ENCODE assay signal across 9 cellular contexts in the genomic region with DNA sequence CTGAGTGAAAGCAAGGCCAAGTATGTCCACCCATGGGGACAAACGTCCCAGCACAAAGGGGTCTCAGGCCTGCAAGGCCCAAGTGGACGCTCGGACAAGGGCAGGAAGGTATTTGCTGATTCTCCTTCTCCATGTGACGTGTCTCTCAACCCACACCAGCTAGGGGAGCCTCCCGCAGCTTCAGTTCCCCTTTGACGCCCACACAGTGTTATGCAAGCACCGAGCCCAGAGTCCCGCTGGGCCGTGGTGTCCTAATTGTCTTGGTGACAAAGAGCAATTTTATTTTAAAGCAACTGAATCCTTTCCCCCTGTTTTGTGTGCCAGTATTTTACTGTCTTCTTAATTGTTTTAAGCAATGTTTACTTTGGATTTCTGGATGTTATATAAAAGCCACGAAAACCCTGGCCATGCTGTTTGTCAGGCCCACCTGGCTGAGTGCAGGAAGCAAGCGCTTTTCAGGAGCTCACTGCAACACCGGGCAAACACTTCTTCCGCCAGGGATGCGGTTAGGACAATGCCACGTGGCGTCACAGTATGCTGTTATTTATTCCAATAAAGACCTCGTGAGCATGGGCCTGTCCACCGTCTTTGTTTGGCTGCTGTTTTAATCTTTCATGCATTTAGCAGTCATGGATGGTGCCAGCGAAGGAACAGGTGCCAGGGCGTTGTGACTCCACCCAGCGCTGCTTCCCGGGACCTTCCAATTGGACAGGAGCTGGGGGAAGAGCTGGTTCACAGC. TPM values are rescaled to one million over a fixed set of nuclear protein-coding genes. Genes with fewer than 3 reads are reported as not detected.
A peak's percentile ranks its signal among the peaks of the same experiment; 100 is the strongest.
DNase-seq lines count a peak whose midpoint lies in the region; ATAC-seq, FAIRE-seq and TF ChIP-seq lines count a peak whose summit lies in the region.
"Had no signal": no experiment of that assay in that cellular context is flagged by ENCODE, and none has a peak within 500 bp of the region (broad histone marks: within the 10 kb centered on the region; RNA-seq: fewer than 3 reads in every experiment).

No MANE protein-coding gene starts in this region.

- TF ChIP-seq CTCF in NB4 (IDR thresholded peaks at IDR 0.05; ENCODE audit: low read depth, low read length): no peak

- no peak for FAIRE-seq in HTR-8/SVneo (lab: Jason Lieb, UNC)

- DNase-seq in NCI-H1092 treated with DMSO at 0.1 percent for 48 hours (lab: John Stamatoyannopoulos, UW) (peak; percentile 4), NCI-H1092 (lab: John Stamatoyannopoulos, UW) (no peak), NB4 (ENCODE audit: low read depth) (peak; percentile 97), cerebellum (ENCODE audit: low spot score) (peak; percentile 20), nucleus accumbens (lab: John Stamatoyannopoulos, UW) (peak in 37 of 56 donors; percentile 2 to 68 (median 26)), HTR-8/SVneo (ENCODE audit: insufficient read length, low spot score) (no peak)
- DNase-seq in activated CD4-positive, CD25-positive, alpha-beta regulatory T cell (lab: John Stamatoyannopoulos, UW): no peak

- TF ChIP-seq POLR2A in NB4 (IDR thresholded peaks at IDR 0.05; ENCODE audit: extremely low read depth, insufficient read length): no peak

- H3K4me3 ChIP-seq in NB4 (ENCODE audit: low read depth, low read length): peak overlapping the region; percentile 72

- no peak for ATAC-seq in GM21360 (IDR thresholded peaks at IDR 0.05; ENCODE audit: unreplicated experiment)

RNA-seq across cellular contexts. Expression of gene PARVG, which starts 8.2 kb away (rescaled TPM):
- 1.9 TPM for total RNA-seq in cerebellum
- total RNA-seq: LHCN-M2 had no signal

Comparison
In these comparisons a context has a peak if more than half of its experiments do, and no peak if none do; other contexts are left out.
1. DNase-seq: peak in NCI-H1092 treated with DMSO at 0.1 percent for 48 hours (single experiment), NB4 (single experiment), cerebellum (single experiment) and nucleus accumbens (37 of 56); none in NCI-H1092 (single experiment), HTR-8/SVneo (single experiment) and activated CD4-positive, CD25-positive, alpha-beta regulatory T cell (0 of 4).